16 cellular contexts compared by ENCODE assay signal in the genomic region with DNA sequence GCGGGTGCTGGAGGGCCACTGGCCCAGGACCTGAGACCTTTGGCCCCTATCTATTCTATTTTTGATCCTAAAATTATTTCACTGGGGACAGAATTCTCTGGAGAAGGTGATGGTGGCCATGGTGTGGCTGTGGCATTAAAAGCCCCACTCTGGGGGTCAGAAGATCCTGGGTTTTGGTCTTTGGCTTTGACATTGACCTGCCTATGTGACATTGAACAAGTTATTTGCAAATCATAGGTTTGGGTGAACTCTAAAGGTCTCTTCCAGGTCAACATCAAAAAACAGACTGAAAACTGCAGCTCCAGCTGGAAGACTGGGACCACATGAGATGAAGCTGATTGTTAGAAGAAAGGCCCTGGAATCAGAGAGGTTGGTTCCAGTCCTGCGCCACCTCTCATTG. TPM values are rescaled to one million over a fixed set of nuclear protein-coding genes. Genes with fewer than 3 reads are reported as not detected.
DNase-seq lines count a peak whose midpoint lies in the region; ATAC-seq, FAIRE-seq and TF ChIP-seq lines count a peak whose summit lies in the region.
"Had no signal": no experiment of that assay in that cellular context is flagged by ENCODE, and none has a peak within 500 bp of the region (broad histone marks: within the 10 kb centered on the region; RNA-seq: fewer than 3 reads in every experiment).

No MANE protein-coding gene starts in this region.

- no peak overlapping the region for H2BK120ac ChIP-seq in H1 (replicated peaks; ENCODE audit: low read depth, low read length)

- FAIRE-seq in H1 (lab: Jason Lieb, UNC) = no peak

- H3K9me3 ChIP-seq in Caco-2 = no peaks in the 10 kb centered on the region
- H3K9me3 ChIP-seq in H1 (ENCODE audit: insufficient read depth in 2 of 2, low read depth in 1 of 2, low read length in 1 of 2) = no peaks in the 10 kb centered on the region
- no peaks in the 10 kb centered on the region for H3K9me3 ChIP-seq in osteoblast (ENCODE audit: low read depth, low read length)
- H3K9me3 ChIP-seq in stomach = no peaks in the 10 kb centered on the region
- H3K9me3 ChIP-seq: HAP-1 had no signal

- no peaks in the 10 kb centered on the region for H3K27me3 Mint-ChIP-seq in Caco-2 (ENCODE audit: insufficient read depth, unreplicated experiment)

- POLR2A ChIA-PET in Caco-2 (lab: Charles Lee) (interaction anchor here (0.5 kb wide), 1 partner anchor 11 kb away, joined by 4 read pairs; no protein-coding TSS in a partner anchor), H1 (lab: Charles Lee; ENCODE audit: partially characterized antibody) (interaction anchor here (0.8 kb wide), 1 partner anchor 32 kb away, joined by 3 read pairs; no protein-coding TSS in a partner anchor)

- H3K4me1 Mint-ChIP-seq in Caco-2 (ENCODE audit: low read depth, unreplicated experiment) = peaks cover 25% of the 10 kb centered on the region

- H4K20me1 ChIP-seq in H1 (replicated peaks in 1 of 2; ENCODE audit: control insufficient read depth in 1 of 2, insufficient read depth in 2 of 2, low read length in 2 of 2) (peaks cover 3 to 4% of the 10 kb centered on the region in 2 experiments), osteoblast (ENCODE audit: insufficient read depth, low read length) (no peaks in the 10 kb centered on the region)

- peaks cover 1% of the 10 kb centered on the region for H3K36me3 ChIP-seq in Caco-2 (ENCODE audit: control insufficient read depth, insufficient read depth, low read length)
- 0 out of 8 replicates have a peak, but pooled peaks cover 0 to under 1% (median 0%) of the 10 kb centered on the region in 4 experiments for H3K36me3 ChIP-seq in H1 (ENCODE audit: control insufficient read depth in 2 of 4, insufficient read depth in 4 of 4, low read length in 3 of 4)
- no peaks in the 10 kb centered on the region for H3K36me3 ChIP-seq in osteoblast (ENCODE audit: insufficient read depth, low read length)
- H3K36me3 ChIP-seq in stomach = no peaks in the 10 kb centered on the region
- H3K36me3 ChIP-seq: BLaER1, HAP-1 had no signal

- no peak for TF ChIP-seq POLR2A in H1 (IDR thresholded peaks at IDR 0.05; ENCODE audit: control extremely low read depth in 1 of 2, low read depth in 2 of 2, low read length in 2 of 2)
- no peak for TF ChIP-seq POLR2A in stomach (IDR thresholded peaks at IDR 0.05)

- no peak for TF ChIP-seq RAD21 in H1 (IDR thresholded peaks at IDR 0.05 in 1 of 2, conservative IDR thresholded peaks at IDR 0.05 in 1 of 2; ENCODE audit: low read depth in 2 of 2, low read length in 2 of 2)

- H2AFZ ChIP-seq in H1 (ENCODE audit: low read length) (no peak overlapping the region), osteoblast (ENCODE audit: low read length) (no peak overlapping the region)

- no peak for ATAC-seq in GM19395 (IDR thresholded peaks at IDR 0.05; ENCODE audit: unreplicated experiment)

- no peak overlapping the region for H2BK12ac ChIP-seq in H1 (ENCODE audit: low read depth, low read length)

- DNase-seq in Caco-2 (no peak), H1 (ENCODE audit: low read depth in 1 of 2, low spot score in 2 of 2) (no peak), osteoblast (ENCODE audit: insufficient read length, low spot score, missing footprints) (peak; percentile 55), stomach (no peak), coronary artery (ENCODE audit: low spot score) (no peak), RKO (ENCODE audit: low spot score) (no peak)
- DNase-seq: 8988T; Calu3; CD4-positive, alpha-beta memory T cell; DMS79 treated with DMSO at 0.1 percent for 48 hours; GF-D8; GOT3 had no signal

- peak overlapping the region; percentile 14 for H3K4me3 Mint-ChIP-seq in Caco-2 (ENCODE audit: unreplicated experiment)
- H3K4me3 Mint-ChIP-seq: CD4-positive, alpha-beta memory T cell had no signal

- H3K9me3 Mint-ChIP-seq in Caco-2 (ENCODE audit: unreplicated experiment) = no peaks in the 10 kb centered on the region

- H3K23ac ChIP-seq in H1 (ENCODE audit: insufficient read length) = no peak overlapping the region

- H4K8ac ChIP-seq in H1 (ENCODE audit: extremely low read depth, insufficient read depth, low read length) = no peak overlapping the region

- no TSS peak for BruUV-seq in Caco-2 (replicated peaks; lab: Mats Ljungman, UMichigan)

- H3K4me3 ChIP-seq in Caco-2 (ENCODE audit: low read depth, low read length) = no peak overlapping the region
- no peak overlapping the region for H3K4me3 ChIP-seq in H1 (ENCODE audit: extremely low read depth in 1 of 4, insufficient read depth in 2 of 4, low read depth in 3 of 4, low read length in 4 of 4)
- no peak overlapping the region for H3K4me3 ChIP-seq in osteoblast (ENCODE audit: insufficient read depth, low read length)
- H3K4me3 ChIP-seq in stomach = no peak overlapping the region
- H3K4me3 ChIP-seq in coronary artery = no peak overlapping the region
- H3K4me3 ChIP-seq: BLaER1, HAP-1 had no signal

- no peak overlapping the region for H3K56ac ChIP-seq in H1 (replicated peaks; ENCODE audit: insufficient read length, low read depth, low read length)

- H4K91ac ChIP-seq in H1 (replicated peaks; ENCODE audit: insufficient read length, low read length) = peak overlapping the region; percentile 8

- no peak overlapping the region for H3K14ac ChIP-seq in H1 (ENCODE audit: insufficient read length)

- peaks cover 8% of the 10 kb centered on the region; the same call in 1 of the 2 replicates for H3K23me2 ChIP-seq in H1 (ENCODE audit: low read depth, low read length)

- TF ChIP-seq CTCF in Caco-2 (IDR thresholded peaks at IDR 0.05; ENCODE audit: insufficient read depth in 1 of 2, low read depth in 1 of 2, low read length in 1 of 2, severe bottlenecking in 1 of 2, unreplicated experiment in 1 of 2) = no peak
- TF ChIP-seq CTCF in H1 (IDR thresholded peaks at IDR 0.05; ENCODE audit: control extremely low read depth in 1 of 3, insufficient read depth in 1 of 3, low read depth in 1 of 3, low read length in 3 of 3) = no peak
- TF ChIP-seq CTCF in osteoblast (IDR thresholded peaks at IDR 0.05; ENCODE audit: extremely low read depth, low read depth, low read length) = no peak
- TF ChIP-seq CTCF in stomach (IDR thresholded peaks at IDR 0.05) = no peak
- TF ChIP-seq CTCF in coronary artery (IDR thresholded peaks at IDR 0.05) = no peak

- no peak overlapping the region for H3K27ac ChIP-seq in H1 (ENCODE audit: low read depth, low read length)
- H3K27ac ChIP-seq in osteoblast (ENCODE audit: low read depth, low read length) = no peak overlapping the region
- H3K27ac ChIP-seq in stomach = peak overlapping the region in 3 of 5 donors; percentile 22 to 46 (median 32)
- no peak overlapping the region for H3K27ac ChIP-seq in coronary artery
- H3K27ac ChIP-seq: BLaER1 had no signal

- H3K79me2 ChIP-seq in H1 (ENCODE audit: control insufficient read depth in 1 of 2, insufficient read depth in 2 of 2, low read length in 2 of 2) (peaks cover 0 to 23% of the 10 kb centered on the region in 2 experiments; a peak in 2 of 4 replicates), osteoblast (ENCODE audit: insufficient read depth, low read length) (no peaks in the 10 kb centered on the region)

- no peak overlapping the region for H3K4ac ChIP-seq in H1 (replicated peaks; ENCODE audit: insufficient read length, low read depth, low read length)

- H3K36me3 Mint-ChIP-seq in Caco-2 (ENCODE audit: insufficient read depth, unreplicated experiment) = peaks cover 53% of the 10 kb centered on the region
- H3K36me3 Mint-ChIP-seq: CD4-positive, alpha-beta memory T cell had no signal

- CTCF ChIA-PET in Caco-2 (lab: Charles Lee) = interaction anchor here (0.5 to 0.6 kb wide), 2 partner anchors 18 to 31 kb away, joined by 3 to 7 read pairs; no protein-coding TSS in a partner anchor
- CTCF ChIA-PET in H1 (lab: Charles Lee; ENCODE audit: partially characterized antibody) = interaction anchor here (0.5 to 1.6 kb wide), 4 partner anchors 13 to 253 kb away, joined by 3 to 4 read pairs (median 3); no protein-coding TSS in a partner anchor

- H2AK5ac ChIP-seq in H1 (ENCODE audit: low read depth, low read length) = no peak overlapping the region

- no peak overlapping the region for H2BK5ac ChIP-seq in H1 (ENCODE audit: low read depth, low read length)

- H3K27ac Mint-ChIP-seq in Caco-2 (ENCODE audit: unreplicated experiment) = peak overlapping the region; percentile 94
- H3K27ac Mint-ChIP-seq: CD14-positive monocyte; CD4-positive, alpha-beta memory T cell had no signal

- intact Hi-C loops in Caco-2 (cut with micrococcal nuclease; ENCODE audit: unreplicated experiment) (no loop called here), stomach (cut with DNase I; ENCODE audit: low total_unique reads) (no loop called here)

- TF ChIP-seq EP300 in H1 (IDR thresholded peaks at IDR 0.05; ENCODE audit: borderline replicate concordance in 1 of 2, low read depth in 2 of 2, low read length in 2 of 2) (no peak), stomach (IDR thresholded peaks at IDR 0.05) (no peak)

- no peaks in the 10 kb centered on the region for H3K79me1 ChIP-seq in H1 (ENCODE audit: low read depth, low read length)

- peaks cover 43% of the 10 kb centered on the region for H3K4me1 ChIP-seq in Caco-2
- H3K4me1 ChIP-seq in H1 (replicated peaks in 1 of 4; ENCODE audit: control insufficient read depth in 3 of 4, insufficient read depth in 4 of 4, low read length in 3 of 4) = peaks cover 0 to 6% (median 3%) of the 10 kb centered on the region in 4 experiments; a peak in 3 of 7 replicates
- H3K4me1 ChIP-seq in osteoblast (ENCODE audit: insufficient read depth, low read length) = no peaks in the 10 kb centered on the region
- peaks cover 14 to 41% (median 33%) of the 10 kb centered on the region in 4 donors for H3K4me1 ChIP-seq in stomach

- H3K9ac ChIP-seq in H1 (replicated peaks in 1 of 4; ENCODE audit: extremely low read depth in 1 of 4, low read depth in 3 of 4, low read length in 3 of 4) = no peak overlapping the region
- H3K9ac ChIP-seq: BLaER1 had no signal

- H3K27me3 ChIP-seq in Caco-2 (replicated peaks; ENCODE audit: control insufficient read depth, insufficient read depth, low read length) (no peaks in the 10 kb centered on the region), H1 (replicated peaks in 1 of 4; ENCODE audit: control insufficient read depth in 3 of 4, extremely low read depth in 1 of 4, insufficient read depth in 3 of 4, low read length in 3 of 4) (no peaks in the 10 kb centered on the region), osteoblast (ENCODE audit: insufficient read depth, low read length) (peaks cover 46% of the 10 kb centered on the region), stomach (peaks cover 5 to 31% (median 23%) of the 10 kb centered on the region in 3 donors)

- 94% methylated on average over 2 of the region's 2 CpGs; no CpG with 5 or more reads in 1 of the 2 experiments for WGBS in H1 (ENCODE audit: extremely low coverage in 1 of 2, insufficient coverage in 1 of 2, insufficient read length in 1 of 2, insufficient replicate concordance in 2 of 2, low coverage in 1 of 2, low lambda C conversion rate in 2 of 2, missing lambda C conversion rate in 1 of 2), 2 experiments
- WGBS in stomach, 5 donors = 96 to 100% (median 98%) methylated on average over 2 of the region's 2 CpGs

- no peak overlapping the region for H2BK15ac ChIP-seq in H1 (ENCODE audit: low read length)

- H4K5ac ChIP-seq in H1 (ENCODE audit: insufficient read length, low read depth, low read length) = no peak overlapping the region

- no peak overlapping the region for H3K18ac ChIP-seq in H1 (ENCODE audit: extremely low read depth, low read length)

- H3K4me2 ChIP-seq in H1 (ENCODE audit: insufficient read depth in 1 of 2, low read depth in 2 of 2, low read length in 2 of 2) (no peak overlapping the region), osteoblast (ENCODE audit: insufficient read depth, low read length) (no peak overlapping the region)
- H3K4me2 ChIP-seq: BLaER1 had no signal

- no peak overlapping the region for H2BK20ac ChIP-seq in H1 (ENCODE audit: low read length)

RNA-seq across cellular contexts. Expression of a gene that starts 2.3 kb away (rescaled TPM):
- total RNA-seq in Caco-2 (2022) = 712 and 783 TPM in 2 replicates
- total RNA-seq in H1 (2021; fragmentation: NEBNext Ultra II Directional; extraction: Animal tissue kit (Norgen Biotek cat#: 25700)) = 265 and 319 TPM in 2 replicates
- 119 and 133 TPM in 2 replicates for polyA plus RNA-seq in H1 (2011; rRNA removed)
- polyA plus RNA-seq in H1 (2011; cell fraction: cytosol; rRNA removed) = 140 TPM
- polyA plus RNA-seq in H1 (2011; cell fraction: nucleus; rRNA removed) = 186 TPM
- 164 to 357 TPM (median 291 TPM) in 4 replicates for polyA plus RNA-seq in H1 (2012, experiment 1 of 2)
- 25.7 TPM for polyA plus RNA-seq in H1 (2012, experiment 2 of 2)
- 267 TPM for polyA plus RNA-seq in H1 (2013, experiment 1 of 2)
- 227 TPM for polyA plus RNA-seq in H1 (2013, experiment 2 of 2)
- 304 and 433 TPM in 2 replicates for polyA minus RNA-seq in H1 (2011; rRNA and poly(A)+ RNA removed)
- 438 TPM for polyA minus RNA-seq in H1 (2011; cell fraction: cytosol; rRNA and poly(A)+ RNA removed)
- polyA minus RNA-seq in H1 (2011; cell fraction: nucleus; rRNA and poly(A)+ RNA removed) = 171 TPM
- 0.59 and 1.1 TPM in 2 replicates for total RNA-seq in osteoblast
- 100 to 1,000 TPM; 104 to 567 (median 188) TPM for total RNA-seq in stomach
- polyA plus RNA-seq in stomach = 10 to 100 TPM; 15.0 to 63.3 (median 62.2) TPM

Comparison
In these comparisons a context has a peak if more than half of its experiments do, and no peak if none do; other contexts are left out.
1. H3K27ac ChIP-seq: peak in stomach (3 of 5); none in H1 (single experiment), osteoblast (single experiment) and coronary artery (0 of 2).
2. RNA of a gene that starts 2.3 kb away (total RNA-seq): 712 to 783 TPM in Caco-2, 265 to 319 TPM in H1 and 104 to 567 TPM in stomach; 0.59 to 1.1 TPM in osteoblast; every median in the first group is over 10 times any median in the second.